ENCODE assay signal across 34 cellular contexts in the genomic region with DNA sequence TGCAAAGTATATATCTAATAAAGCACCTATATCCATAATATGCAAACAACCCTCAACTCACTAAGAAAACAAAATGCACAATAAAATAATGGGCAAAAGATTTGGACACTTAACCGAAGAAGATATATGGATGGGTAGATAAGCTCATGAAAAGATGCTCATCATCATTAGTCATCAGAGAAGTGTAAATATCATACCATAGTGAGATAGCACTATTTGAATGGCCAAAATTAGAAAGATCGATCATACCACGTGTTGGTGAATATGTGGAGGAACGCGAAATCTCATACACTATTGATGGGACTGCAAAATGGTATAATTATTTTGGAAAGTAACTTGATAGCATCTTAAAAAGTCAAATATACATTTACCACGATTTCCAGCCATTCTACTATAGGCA.
"Had no signal": no experiment of that assay in that cellular context is flagged by ENCODE, and none has a peak within 500 bp of the region (broad histone marks: within the 10 kb centered on the region; RNA-seq: fewer than 3 reads in every experiment).

No MANE protein-coding gene starts in this region.

- DNase-seq: MG63, MM.1S, MV-4-11, NCI-H1048, NCI-H1092, NCI-H1092 treated with DMSO at 0.1 percent for 48 hours, NCI-H1105, NCI-H1105 treated with DMSO at 0.1 percent for 48 hours, NCI-H1417, NCI-H1417 treated with DMSO at 0.1 percent for 48 hours, NCI-H1436, NCI-H1436 treated with DMSO at 0.1 percent for 48 hours, NCI-H146, NCI-H1694, NCI-H1694 treated with DMSO at 0.1 percent for 48 hours, NCI-H187, NCI-H187 treated with DMSO at 0.1 percent for 48 hours, NCI-H1930, NCI-H2029, NCI-H2029 treated with DMSO at 0.1 percent for 48 hours, NCI-H2081, NCI-H2081 treated with DMSO at 0.1 percent for 48 hours, NCI-H2107, NCI-H2171, NCI-H2171 treated with DMSO at 0.1 percent for 48 hours, NCI-H2227 treated with DMSO at 0.1 percent for 48 hours, NCI-H226, NCI-H345, NCI-H446, NCI-H446 treated with DMSO at 0.1 percent for 48 hours, NCI-H510A, NCI-H510A treated with DMSO at 0.1 percent for 48 hours, NCI-H524, NCI-H524 treated with DMSO at 0.1 percent for 48 hours had no signal

- H3K4me3 ChIP-seq: MG63 had no signal

- H3K9me3 ChIP-seq: MG63 had no signal

- H3K36me3 ChIP-seq: MG63 had no signal
